Comparison of ENCODE assay signal across 11 cellular contexts in genomic region chr1:207925210-207925609, GRCh38. TPM values are rescaled to one million over a fixed set of nuclear protein-coding genes. Genes with fewer than 3 reads are reported as not detected.
DNase-seq lines count a peak whose midpoint lies in the region; ATAC-seq and TF ChIP-seq lines count a peak whose summit lies in the region.
"Had no signal": no experiment of that assay in that cellular context is flagged by ENCODE, and none has a peak within 500 bp of the region (broad histone marks: within the 10 kb centered on the region; RNA-seq: fewer than 3 reads in every experiment).

No MANE protein-coding gene starts in this region.

- no peaks in the 10 kb centered on the region for H3K36me3 ChIP-seq in mesendoderm (ENCODE audit: control insufficient read depth, insufficient read depth, low read length)
- no peaks in the 10 kb centered on the region for H3K36me3 ChIP-seq in HAP-1 (replicated peaks)

- H3K4ac ChIP-seq in mesendoderm (ENCODE audit: low read depth, low read length): no peak overlapping the region

- no peak overlapping the region for H3K56ac ChIP-seq in mesendoderm (ENCODE audit: low read length)

- H2BK120ac ChIP-seq in mesendoderm (ENCODE audit: low read depth, low read length): no peak overlapping the region

- no peak overlapping the region for H4K5ac ChIP-seq in mesendoderm (ENCODE audit: low read length)

- in situ Hi-C loops in HAP-1 (cut with MboI; ENCODE audit: low sequenced_read_pairs): no loop called here

- no CpG with 5 or more reads among the region's 8 CpGs for WGBS in mesendoderm (ENCODE audit: extremely low coverage, insufficient coverage, low lambda C conversion rate)

- no peak overlapping the region for H3K4me3 Mint-ChIP-seq in endothelial cell (ENCODE audit: unreplicated experiment)
- H3K4me3 Mint-ChIP-seq in stimulated activated naive B cell treated with anti-CD40 and anti-IgM and Interleukin-4, amounts not matched to agents 10 μg/mL and 1 μg/mL and 100 μg/mL, for 72 hours: no peak overlapping the region
- H3K4me3 Mint-ChIP-seq: activated CD4-positive, alpha-beta T cell treated with anti-CD3 and anti-CD28 coated beads for 36 hours; central memory CD8-positive, alpha-beta T cell; mesothelial cell of epicardium had no signal

- TF ChIP-seq CTCF in endothelial cell (IDR thresholded peaks at IDR 0.05; ENCODE audit: unreplicated experiment): no peak

- H3K27me3 ChIP-seq in mesendoderm (ENCODE audit: insufficient read depth, low read length, poor library complexity) (no peaks in the 10 kb centered on the region), HAP-1 (ENCODE audit: low read depth) (peaks cover 24% of the 10 kb centered on the region)

- H3K36me3 Mint-ChIP-seq in endothelial cell (ENCODE audit: low read depth, unreplicated experiment): no peaks in the 10 kb centered on the region
- no peaks in the 10 kb centered on the region for H3K36me3 Mint-ChIP-seq in stimulated activated naive B cell treated with anti-CD40 and anti-IgM and Interleukin-4, amounts not matched to agents 10 μg/mL and 1 μg/mL and 100 μg/mL, for 72 hours
- H3K36me3 Mint-ChIP-seq: mesothelial cell of epicardium had no signal

- H3K4me1 ChIP-seq in mesendoderm (ENCODE audit: control insufficient read depth, low read depth, low read length): no peaks in the 10 kb centered on the region
- no peaks in the 10 kb centered on the region for H3K4me1 ChIP-seq in HAP-1

- H3K9me3 ChIP-seq in HAP-1: no peaks in the 10 kb centered on the region

- H3K27ac Mint-ChIP-seq in endothelial cell (ENCODE audit: unreplicated experiment): peak overlapping the region; percentile 75
- no peak overlapping the region for H3K27ac Mint-ChIP-seq in stimulated activated naive B cell treated with anti-CD40 and anti-IgM and Interleukin-4, amounts not matched to agents 10 μg/mL and 1 μg/mL and 100 μg/mL, for 72 hours
- H3K27ac Mint-ChIP-seq: activated CD4-positive, alpha-beta T cell treated with anti-CD3 and anti-CD28 coated beads for 36 hours; mesothelial cell of epicardium had no signal

- ATAC-seq in GM21360 (IDR thresholded peaks at IDR 0.05; ENCODE audit: unreplicated experiment): no peak
- ATAC-seq in stimulated activated naive B cell treated with anti-CD40 and anti-IgM and Interleukin-4, amounts not matched to agents 10 μg/mL and 1 μg/mL and 100 μg/mL, for 72 hours (replicated peaks): no peak
- ATAC-seq: activated CD4-positive, alpha-beta T cell treated with anti-CD3 and anti-CD28 coated beads for 36 hours had no signal

- H3K9ac ChIP-seq in mesendoderm (ENCODE audit: low read length): no peak overlapping the region

- H3K18ac ChIP-seq in mesendoderm (ENCODE audit: low read length): no peak overlapping the region

- no peak overlapping the region for H3K27ac ChIP-seq in mesendoderm (ENCODE audit: low read depth, low read length)

- H3K27me3 Mint-ChIP-seq in endothelial cell (ENCODE audit: unreplicated experiment): peaks cover 1% of the 10 kb centered on the region
- peaks cover 23 to 30% of the 10 kb centered on the region in 2 donors for H3K27me3 Mint-ChIP-seq in stimulated activated naive B cell treated with anti-CD40 and anti-IgM and Interleukin-4, amounts not matched to agents 10 μg/mL and 1 μg/mL and 100 μg/mL, for 72 hours

- H3K79me2 ChIP-seq in mesendoderm (ENCODE audit: control insufficient read depth, insufficient read depth, low read length): no peaks in the 10 kb centered on the region

- H3K9me3 Mint-ChIP-seq in endothelial cell (ENCODE audit: unreplicated experiment): no peaks in the 10 kb centered on the region
- peaks cover 0 to 2% of the 10 kb centered on the region in 2 donors for H3K9me3 Mint-ChIP-seq in stimulated activated naive B cell treated with anti-CD40 and anti-IgM and Interleukin-4, amounts not matched to agents 10 μg/mL and 1 μg/mL and 100 μg/mL, for 72 hours
- H3K9me3 Mint-ChIP-seq: central memory CD8-positive, alpha-beta T cell had no signal

- H3K23ac ChIP-seq in mesendoderm (ENCODE audit: low read length): no peak overlapping the region

- H3K79me1 ChIP-seq in mesendoderm (ENCODE audit: low read length): no peaks in the 10 kb centered on the region

- no peak overlapping the region for H2AK5ac ChIP-seq in mesendoderm (ENCODE audit: low read length)

- DNase-seq in AG20443 (ENCODE audit: low spot score): peak; percentile 64
- peak; percentile 55 for DNase-seq in LHCN-M2 (ENCODE audit: low read depth)
- DNase-seq in endothelial cell (ENCODE audit: low spot score): no peak
- peak; percentile 71 for DNase-seq in mesendoderm
- DNase-seq in activated T-cell treated with anti-CD3 and anti-CD28 coated beads for 4 hours: no peak
- DNase-seq in stimulated activated naive B cell treated with anti-CD40 and anti-IgM and Interleukin-4, amounts not matched to agents 10 μg/mL and 1 μg/mL and 100 μg/mL, for 72 hours: no peak
- DNase-seq in HAP-1 (ENCODE audit: low spot score in 2 of 2): no peak
- DNase-seq: activated CD4-positive, alpha-beta T cell treated with anti-CD3 and anti-CD28 coated beads for 36 hours had no signal

- H3K4me3 ChIP-seq in mesendoderm (ENCODE audit: low read length) (no peak overlapping the region), HAP-1 (no peak overlapping the region)

- H4K8ac ChIP-seq in mesendoderm (ENCODE audit: low read depth, low read length): no peak overlapping the region

- peaks cover 43% of the 10 kb centered on the region for H3K4me1 Mint-ChIP-seq in endothelial cell (ENCODE audit: unreplicated experiment)
- peaks cover 6 to 10% of the 10 kb centered on the region in 2 donors for H3K4me1 Mint-ChIP-seq in stimulated activated naive B cell treated with anti-CD40 and anti-IgM and Interleukin-4, amounts not matched to agents 10 μg/mL and 1 μg/mL and 100 μg/mL, for 72 hours
- H3K4me1 Mint-ChIP-seq: activated CD4-positive, alpha-beta T cell treated with anti-CD3 and anti-CD28 coated beads for 36 hours; central memory CD8-positive, alpha-beta T cell had no signal

- no peak overlapping the region for H3K4me2 ChIP-seq in mesendoderm (ENCODE audit: low read length)

- no peak overlapping the region for H2BK15ac ChIP-seq in mesendoderm (replicated peaks; ENCODE audit: low read depth)

- H2BK5ac ChIP-seq in mesendoderm (ENCODE audit: low read length): no peak overlapping the region

RNA-seq across cellular contexts. Expression of gene CD34, which starts 14.3 kb away (rescaled TPM):
- total RNA-seq in LHCN-M2 (2014; rRNA removed): 1.2 and 2.1 TPM in 2 replicates
- polyA plus RNA-seq in LHCN-M2 (2012): 1.8 TPM
- total RNA-seq in endothelial cell (ENCODE audit: unreplicated experiment): 277 TPM
- polyA plus RNA-seq in mesendoderm (2013, experiment 1 of 2): 0.04 TPM
- 0.06 TPM for polyA plus RNA-seq in mesendoderm (2013, experiment 2 of 2)

Comparison
In these comparisons a context has a peak if more than half of its experiments do, and no peak if none do; other contexts are left out.
1. DNase-seq: peak in AG20443 (single experiment), LHCN-M2 (single experiment) and mesendoderm (single experiment); none in endothelial cell (single experiment), activated T-cell treated with anti-CD3 and anti-CD28 coated beads for 4 hours (single experiment), stimulated activated naive B cell treated with anti-CD40 and anti-IgM and Interleukin-4, amounts not matched to agents 10 μg/mL and 1 μg/mL and 100 μg/mL, for 72 hours (single experiment) and HAP-1 (0 of 2).
2. RNA of gene CD34, which starts 14.3 kb away (total RNA-seq): 277 TPM in endothelial cell (single experiment); 1.2 to 2.1 TPM in LHCN-M2; every median in the first group is over 10 times any median in the second.